In genomic region chr19:39631178-39631577, GRCh38 we compare ENCODE assay signal across 1 cellular context.
TF ChIP-seq lines count a peak whose summit lies in the region.

No MANE protein-coding gene starts in this region.

TF ChIP-seq in H1, 55 proteins besides CTCF, POLR2A, EP300 and RAD21 (continued from another document):
- no peak for TF ChIP-seq HDAC2 (IDR thresholded peaks at IDR 0.05; ENCODE audit: borderline replicate concordance in 1 of 2, low read depth in 2 of 2, low read length in 2 of 2)
- no peak for TF ChIP-seq NRF1 (IDR thresholded peaks at IDR 0.05; ENCODE audit: low read depth, low read length)
- no peak for TF ChIP-seq SP1 (IDR thresholded peaks at IDR 0.05; ENCODE audit: low read depth, low read length)
- TF ChIP-seq ZNF274 (IDR thresholded peaks at IDR 0.05; ENCODE audit: borderline replicate concordance, extremely low read depth, low read length): no peak
- no peak for TF ChIP-seq SP2 (IDR thresholded peaks at IDR 0.05; ENCODE audit: low read length)
- no peak for TF ChIP-seq ATF2 (IDR thresholded peaks at IDR 0.05; ENCODE audit: low read length)
- TF ChIP-seq ATF3 (IDR thresholded peaks at IDR 0.05; ENCODE audit: insufficient read depth, low read depth, low read length): no peak
TF ChIP-seq in H1: peak in this region for 0.
